In genomic region chr12:26854028-26854387, GRCh38 we compare ENCODE assay signal across 11 cellular contexts. TPM values are rescaled to one million over a fixed set of nuclear protein-coding genes. Genes with fewer than 3 reads are reported as not detected.
DNase-seq lines count a peak whose midpoint lies in the region; ATAC-seq and TF ChIP-seq lines count a peak whose summit lies in the region.
"Had no signal": no experiment of that assay in that cellular context is flagged by ENCODE, and none has a peak within 500 bp of the region (broad histone marks: within the 10 kb centered on the region; RNA-seq: fewer than 3 reads in every experiment).

No MANE protein-coding gene starts in this region.

- H3K36me3 Mint-ChIP-seq in T-cell = no peaks in the 10 kb centered on the region
- H3K36me3 Mint-ChIP-seq: mesothelial cell of epicardium had no signal

- 24% methylated on average over 2 of the region's 2 CpGs for WGBS in hepatocyte (ENCODE audit: low lambda C conversion rate, missing lambda C conversion rate)

- no peaks in the 10 kb centered on the region for H3K36me3 ChIP-seq in hepatocyte (replicated peaks; ENCODE audit: insufficient read depth, low read depth)
- H3K36me3 ChIP-seq: vagina had no signal

- H3K27ac Mint-ChIP-seq in T-cell = no peak overlapping the region
- H3K27ac Mint-ChIP-seq: mesothelial cell of epicardium had no signal

- no peaks in the 10 kb centered on the region for H3K79me2 ChIP-seq in hepatocyte

- peak; percentile 21 for ATAC-seq in GM18868 (IDR thresholded peaks at IDR 0.05; ENCODE audit: unreplicated experiment)
- peak; percentile 6 for ATAC-seq in HG03196 (IDR thresholded peaks at IDR 0.05; ENCODE audit: unreplicated experiment)
- peak in 3 of 4 experiments; percentile 14 to 34 (median 18) for ATAC-seq in T-cell (replicated peaks in 1 of 4)

- DNase-seq in T-cell = no peak
- no peak for DNase-seq in superior temporal gyrus (ENCODE audit: extremely low spot score)
- DNase-seq in NCI-H2081 treated with DMSO at 0.1 percent for 48 hours (lab: John Stamatoyannopoulos, UW) = no peak
- no peak for DNase-seq in DMS53 treated with DMSO at 0.1 percent for 48 hours (lab: John Stamatoyannopoulos, UW; ENCODE audit: unreplicated experiment)
- DNase-seq in hepatocyte (ENCODE audit: low spot score) = no peak
- DNase-seq: NCI-H1417 treated with DMSO at 0.1 percent for 48 hours had no signal

- no peak overlapping the region for H3K4me3 ChIP-seq in hepatocyte
- H3K4me3 ChIP-seq: vagina had no signal

- no peaks in the 10 kb centered on the region for H4K20me1 ChIP-seq in hepatocyte (ENCODE audit: insufficient read depth, poor library complexity, severe bottlenecking)

- H3K27me3 ChIP-seq in hepatocyte = no peaks in the 10 kb centered on the region
- H3K27me3 ChIP-seq: vagina had no signal

- H3K9me3 Mint-ChIP-seq in T-cell = no peaks in the 10 kb centered on the region
- H3K9me3 Mint-ChIP-seq: mesothelial cell of epicardium had no signal

- H3K9me3 ChIP-seq in hepatocyte (ENCODE audit: low read depth) = no peaks in the 10 kb centered on the region
- H3K9me3 ChIP-seq: vagina had no signal

- TF ChIP-seq CTCF in 22Rv1 (IDR thresholded peaks at IDR 0.05) (peak; percentile 58), hepatocyte (IDR thresholded peaks at IDR 0.05; ENCODE audit: poor library complexity) (no peak)

- H3K4me3 Mint-ChIP-seq in T-cell = no peak overlapping the region
- H3K4me3 Mint-ChIP-seq: mesothelial cell of epicardium had no signal

- H3K4me1 ChIP-seq in hepatocyte (ENCODE audit: insufficient read depth) = peaks cover 9% of the 10 kb centered on the region
- H3K4me1 ChIP-seq: vagina had no signal

- no peaks in the 10 kb centered on the region for H3K4me1 Mint-ChIP-seq in T-cell
- H3K4me1 Mint-ChIP-seq: mesothelial cell of epicardium had no signal

- no peak overlapping the region for H3K27ac ChIP-seq in 22Rv1
- no peak overlapping the region for H3K27ac ChIP-seq in hepatocyte
- H3K27ac ChIP-seq: vagina had no signal

- peaks cover 0 to 3% of the 10 kb centered on the region in 2 donors for H3K27me3 Mint-ChIP-seq in T-cell

- H2AFZ ChIP-seq in hepatocyte = no peak overlapping the region

- no peak overlapping the region for H3K4me2 ChIP-seq in hepatocyte

- no peaks in the 10 kb centered on the region for H3K9me2 ChIP-seq in hepatocyte (replicated peaks; ENCODE audit: insufficient read depth)

- CTCF ChIA-PET in T-cell (lab: Charles Lee) = interaction anchor here in 1 of 2 donors (1.2 to 1.5 kb wide), 2 partner anchors 22 to 147 kb away, joined by 3 read pairs; no protein-coding TSS in a partner anchor

- POLR2A ChIA-PET in T-cell (lab: Charles Lee) = interaction anchor here in 1 of 2 donors (0.5 kb wide), 1 partner anchor 299 kb away, joined by 3 read pairs; no protein-coding TSS in a partner anchor

RNA-seq across cellular contexts. Expression of gene ITPR2, which starts 21.0 kb away (rescaled TPM):
- total RNA-seq in T-cell = 10 to 100 TPM; 38.8 to 52.5 (median 44.5) TPM
- total RNA-seq in hepatocyte = 39.6 and 51.4 TPM in 2 replicates
- 22.0 and 36.7 TPM in 2 replicates for polyA plus RNA-seq in hepatocyte
